Comparison of ENCODE assay signal across 13 cellular contexts in genomic region chr16:82748026-82748425, GRCh38.
DNase-seq lines count a peak whose midpoint lies in the region; ATAC-seq and TF ChIP-seq lines count a peak whose summit lies in the region.
"Had no signal": no experiment of that assay in that cellular context is flagged by ENCODE, and none has a peak within 500 bp of the region (broad histone marks: within the 10 kb centered on the region; RNA-seq: fewer than 3 reads in every experiment).

No MANE protein-coding gene starts in this region.

- no peak for TF ChIP-seq EP300 in upper lobe of left lung (IDR thresholded peaks at IDR 0.05)

- no peaks in the 10 kb centered on the region for H3K4me1 ChIP-seq in upper lobe of left lung

- POLR2A ChIA-PET in AG04449 (lab: Yijun Ruan, JAX): interaction anchor here (1.1 kb wide), 1 partner anchor 8 kb away, joined by 4 read pairs; no protein-coding TSS in a partner anchor

- H3K27me3 Mint-ChIP-seq in chondrocyte (ENCODE audit: low read depth): no peaks in the 10 kb centered on the region

- no peak overlapping the region for H3K27ac Mint-ChIP-seq in chondrocyte (ENCODE audit: unreplicated experiment)
- H3K27ac Mint-ChIP-seq: activated CD4-positive, alpha-beta memory T cell treated with anti-CD3 and anti-CD28 coated beads, Interleukin-2, amount 10 ng/mL, durations not matched to agents 7 days and 5 days; activated naive CD8-positive, alpha-beta T cell treated with anti-CD3 and anti-CD28 coated beads, Interleukin-2, amount 10 ng/mL, durations not matched to agents 7 days and 5 days; CD4-positive, alpha-beta T cell; stimulated activated naive B cell treated with anti-CD40 and anti-IgM and Interleukin-4, amounts not matched to agents 10 μg/mL and 1 μg/mL and 100 μg/mL, for 72 hours had no signal

- TF ChIP-seq POLR2A in upper lobe of left lung (IDR thresholded peaks at IDR 0.05): no peak

- no peak overlapping the region for H3K4me3 ChIP-seq in AG04449 (ENCODE audit: low read depth, low read length)
- no peak overlapping the region for H3K4me3 ChIP-seq in upper lobe of left lung

- no peaks in the 10 kb centered on the region for H3K4me1 Mint-ChIP-seq in chondrocyte (ENCODE audit: low read depth)

- ATAC-seq in left lobe of liver (peak; percentile 49), upper lobe of left lung (ENCODE audit: low FRiP score in 2 of 2) (no peak), GM18873 (IDR thresholded peaks at IDR 0.05; ENCODE audit: low FRiP score, unreplicated experiment) (no peak)
- ATAC-seq: stimulated activated naive B cell treated with anti-CD40 and anti-IgM and Interleukin-4, amounts not matched to agents 10 μg/mL and 1 μg/mL and 100 μg/mL, for 72 hours had no signal

- no peak overlapping the region for H3K27ac ChIP-seq in upper lobe of left lung

- 24 to 38% methylated on average over 5 of the region's 5 CpGs for WGBS in upper lobe of left lung, 2 donors

- no peaks in the 10 kb centered on the region for H3K9me3 Mint-ChIP-seq in chondrocyte (ENCODE audit: low read depth)
- H3K9me3 Mint-ChIP-seq: activated CD4-positive, alpha-beta memory T cell treated with anti-CD3 and anti-CD28 coated beads, Interleukin-2, amount 10 ng/mL, durations not matched to agents 7 days and 5 days; activated naive CD8-positive, alpha-beta T cell treated with anti-CD3 and anti-CD28 coated beads, Interleukin-2, amount 10 ng/mL, durations not matched to agents 7 days and 5 days; CD4-positive, alpha-beta T cell; stimulated activated naive B cell treated with anti-CD40 and anti-IgM and Interleukin-4, amounts not matched to agents 10 μg/mL and 1 μg/mL and 100 μg/mL, for 72 hours had no signal

- H3K4me3 Mint-ChIP-seq in chondrocyte (ENCODE audit: unreplicated experiment): no peak overlapping the region
- H3K4me3 Mint-ChIP-seq: activated CD4-positive, alpha-beta memory T cell treated with anti-CD3 and anti-CD28 coated beads, Interleukin-2, amount 10 ng/mL, durations not matched to agents 7 days and 5 days; activated naive CD8-positive, alpha-beta T cell treated with anti-CD3 and anti-CD28 coated beads, Interleukin-2, amount 10 ng/mL, durations not matched to agents 7 days and 5 days; CD4-positive, alpha-beta T cell; stimulated activated naive B cell treated with anti-CD40 and anti-IgM and Interleukin-4, amounts not matched to agents 10 μg/mL and 1 μg/mL and 100 μg/mL, for 72 hours had no signal

- CTCF ChIA-PET in AG04449 (lab: Yijun Ruan, JAX): interaction anchor here (0.7 to 1.1 kb wide), 6 partner anchors 8 to 467 kb away, joined by 3 to 4 read pairs (median 3); no protein-coding TSS in a partner anchor

- peaks cover 1% of the 10 kb centered on the region for H3K36me3 Mint-ChIP-seq in chondrocyte (ENCODE audit: low read depth)
- H3K36me3 Mint-ChIP-seq: activated naive CD8-positive, alpha-beta T cell treated with anti-CD3 and anti-CD28 coated beads, Interleukin-2, amount 10 ng/mL, durations not matched to agents 7 days and 5 days; stimulated activated naive B cell treated with anti-CD40 and anti-IgM and Interleukin-4, amounts not matched to agents 10 μg/mL and 1 μg/mL and 100 μg/mL, for 72 hours had no signal

- H3K27me3 ChIP-seq in upper lobe of left lung: no peaks in the 10 kb centered on the region

- no peaks in the 10 kb centered on the region for H3K36me3 ChIP-seq in upper lobe of left lung

- peak; percentile 29 for TF ChIP-seq CTCF in AG04449 (IDR thresholded peaks at IDR 0.05; ENCODE audit: insufficient read depth, low read length, missing control alignments)
- TF ChIP-seq CTCF in chondrocyte (IDR thresholded peaks at IDR 0.05): peak; percentile 56
- TF ChIP-seq CTCF in upper lobe of left lung (IDR thresholded peaks at IDR 0.05): no peak

- DNase-seq in AG04449 (ENCODE audit: low read depth, low spot score): no peak
- peak; percentile 31 for DNase-seq in HT1080 (ENCODE audit: low read depth)
- no peak for DNase-seq in chondrocyte (ENCODE audit: low spot score)
- DNase-seq in left lobe of liver (ENCODE audit: low spot score): no peak
- no peak for DNase-seq in upper lobe of left lung
- no peak for DNase-seq in NCI-H345 (lab: John Stamatoyannopoulos, UW)
- no peak for DNase-seq in germinal center (ENCODE audit: low spot score)
- DNase-seq: activated CD4-positive, alpha-beta memory T cell treated with anti-CD3 and anti-CD28 coated beads, Interleukin-2, amount 10 ng/mL, durations not matched to agents 7 days and 5 days; activated naive CD8-positive, alpha-beta T cell treated with anti-CD3 and anti-CD28 coated beads, Interleukin-2, amount 10 ng/mL, durations not matched to agents 7 days and 5 days; CD4-positive, alpha-beta T cell; stimulated activated CD4-positive, alpha-beta T cell treated with anti-CD3 and anti-CD28 coated beads, Interleukin-12 subunit alpha, Interleukin-12 subunit beta, amount 100 ng/mL, for 4 hours; stimulated activated naive B cell treated with anti-CD40 and anti-IgM and Interleukin-4, amounts not matched to agents 10 μg/mL and 1 μg/mL and 100 μg/mL, for 72 hours had no signal

- no peaks in the 10 kb centered on the region for H3K9me3 ChIP-seq in upper lobe of left lung

Comparison
In these comparisons a context has a peak if more than half of its experiments do, and no peak if none do; other contexts are left out.
1. CTCF ChIP-seq: peak in AG04449 (single experiment) and chondrocyte (single experiment); none in upper lobe of left lung (0 of 6).